Comparison of ENCODE assay signal across 25 cellular contexts in genomic region chr6:123454448-123454847, GRCh38.
"Had no signal": no experiment of that assay in that cellular context is flagged by ENCODE, and none has a peak within 500 bp of the region (broad histone marks: within the 10 kb centered on the region; RNA-seq: fewer than 3 reads in every experiment).

No MANE protein-coding gene starts in this region.

- H3K27ac ChIP-seq: ascending aorta, breast epithelium, cardiac muscle cell, coronary artery, dorsolateral prefrontal cortex, esophagus muscularis mucosa, foreskin keratinocyte had no signal

- H3K4me3 ChIP-seq: ascending aorta, breast epithelium, cardiac muscle cell, coronary artery, dorsolateral prefrontal cortex, esophagus muscularis mucosa, gastrocnemius medialis had no signal

- H3K27me3 ChIP-seq: ascending aorta, breast epithelium, cardiac muscle cell, dorsolateral prefrontal cortex, esophagus muscularis mucosa, foreskin keratinocyte, gastrocnemius medialis had no signal

- H3K9me3 ChIP-seq: ascending aorta, esophagus muscularis mucosa, gastrocnemius medialis had no signal

- DNase-seq: activated CD4-positive, alpha-beta memory T cell treated with anti-CD3 and anti-CD28 coated beads for 36 hours; activated CD4-positive, alpha-beta T cell treated with anti-CD3 and anti-CD28 coated beads for 36 hours; activated CD4-positive, alpha-beta T cell treated with anti-CD3 and anti-CD28 coated beads, Interleukin-2, amount 10 ng/mL, durations not matched to agents 24 days and 14 days; activated CD4-positive, CD25-positive, alpha-beta regulatory T cell; activated CD4-positive, CD25-positive, alpha-beta regulatory T cell treated with anti-CD3 and anti-CD28 coated beads, Interleukin-2, amount 50 U/mL, for 72 hours; activated CD8-positive, alpha-beta memory T cell treated with anti-CD3 and anti-CD28 coated beads, Interleukin-2, amount 10 ng/mL, durations not matched to agents 7 days and 5 days; activated CD8-positive, alpha-beta memory T cell treated with anti-CD3 and anti-CD28 coated beads, Interleukin-2, amount 50 U/mL, for 4 hours; activated CD8-positive, alpha-beta T cell treated with anti-CD3 and anti-CD28 coated beads, Interleukin-2, amount 10 ng/mL, durations not matched to agents 7 days and 5 days; activated effector memory CD4-positive, alpha-beta T cell treated with anti-CD3 and anti-CD28 coated beads, Interleukin-2, amount 50 U/mL, for 16 hours; activated naive CD4-positive, alpha-beta T cell treated with anti-CD3 and anti-CD28 coated beads for 36 hours; activated naive CD8-positive, alpha-beta T cell treated with anti-CD3 and anti-CD28 coated beads for 36 hours; activated naive CD8-positive, alpha-beta T cell treated with anti-CD3 and anti-CD28 coated beads, Interleukin-2, amount 50 U/mL, for 24 hours; activated T-cell treated with anti-CD3 and anti-CD28 coated beads, Interleukin-2, amount 50 U/mL, for 1 hour; activated T-cell treated with anti-CD3 and anti-CD28 coated beads, Interleukin-2, amount 50 U/mL, for 48 hours; dorsolateral prefrontal cortex; effector memory CD4-positive, alpha-beta T cell; erythroblast; foreskin keratinocyte; gastrocnemius medialis; T-helper 2 cell had no signal

- ATAC-seq: activated CD4-positive, alpha-beta T cell treated with anti-CD3 and anti-CD28 coated beads for 36 hours; activated CD8-positive, alpha-beta memory T cell treated with anti-CD3 and anti-CD28 coated beads, Interleukin-2, amount 10 ng/mL, durations not matched to agents 7 days and 5 days; activated CD8-positive, alpha-beta T cell treated with anti-CD3 and anti-CD28 coated beads, Interleukin-2, amount 10 ng/mL, durations not matched to agents 7 days and 5 days; activated naive CD8-positive, alpha-beta T cell treated with anti-CD3 and anti-CD28 coated beads, Interleukin-2, amount 50 U/mL, for 24 hours; foreskin keratinocyte; gastrocnemius medialis had no signal

- H3K36me3 ChIP-seq: ascending aorta, breast epithelium, cardiac muscle cell, esophagus muscularis mucosa, gastrocnemius medialis had no signal

- H3K4me1 ChIP-seq: ascending aorta, breast epithelium, esophagus muscularis mucosa, foreskin keratinocyte had no signal
